1 cellular context compared by ENCODE assay signal in the genomic region with DNA sequence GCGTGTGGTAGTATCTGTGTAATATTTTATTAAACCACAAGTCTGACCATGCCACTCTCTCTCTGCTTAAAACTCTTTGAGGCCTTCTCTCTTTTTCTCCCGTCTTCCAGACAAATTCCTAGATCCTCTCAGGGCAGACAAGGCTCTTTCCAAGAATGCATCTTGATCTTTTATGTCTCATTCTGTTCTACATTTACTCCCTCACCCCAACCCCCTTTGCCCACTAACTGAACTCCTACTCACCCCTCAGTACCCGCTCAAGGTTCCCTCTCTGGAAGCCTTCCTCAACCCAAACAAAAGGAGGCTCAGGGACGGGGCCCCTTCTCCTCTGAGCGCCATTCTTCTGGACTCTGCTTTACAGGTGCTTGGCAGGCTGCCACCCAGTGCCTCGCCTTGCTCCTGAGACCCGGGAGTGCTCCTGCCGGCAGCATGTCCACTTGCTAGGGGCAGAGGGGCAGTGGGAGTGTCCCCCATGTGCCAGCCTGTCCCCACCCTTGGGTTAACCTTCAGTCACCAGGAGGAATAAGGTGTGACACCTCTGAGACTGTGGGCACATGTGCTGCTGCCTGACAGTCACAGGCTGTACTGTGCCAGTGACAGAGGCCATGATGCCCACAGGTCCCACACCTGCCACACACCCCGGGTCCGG.
TF ChIP-seq lines count a peak whose summit lies in the region.

No MANE protein-coding gene starts in this region.

TF ChIP-seq in HepG2, 621 proteins besides CTCF, POLR2A, EP300 and RAD21:
- peak; percentile 90 for TF ChIP-seq ZNF263 (CRISPR knock-in tag; IDR thresholded peaks at IDR 0.05)
- TF ChIP-seq, protein P1, sequence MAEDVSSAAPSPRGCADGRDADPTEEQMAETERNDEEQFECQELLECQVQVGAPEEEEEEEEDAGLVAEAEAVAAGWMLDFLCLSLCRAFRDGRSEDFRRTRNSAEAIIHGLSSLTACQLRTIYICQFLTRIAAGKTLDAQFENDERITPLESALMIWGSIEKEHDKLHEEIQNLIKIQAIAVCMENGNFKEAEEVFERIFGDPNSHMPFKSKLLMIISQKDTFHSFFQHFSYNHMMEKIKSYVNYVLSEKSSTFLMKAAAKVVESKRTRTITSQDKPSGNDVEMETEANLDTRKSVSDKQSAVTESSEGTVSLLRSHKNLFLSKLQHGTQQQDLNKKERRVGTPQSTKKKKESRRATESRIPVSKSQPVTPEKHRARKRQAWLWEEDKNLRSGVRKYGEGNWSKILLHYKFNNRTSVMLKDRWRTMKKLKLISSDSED (CRISPR knock-in tag; IDR thresholded peaks at IDR 0.05): no peak
